10 cellular contexts compared by ENCODE assay signal in the genomic region with DNA sequence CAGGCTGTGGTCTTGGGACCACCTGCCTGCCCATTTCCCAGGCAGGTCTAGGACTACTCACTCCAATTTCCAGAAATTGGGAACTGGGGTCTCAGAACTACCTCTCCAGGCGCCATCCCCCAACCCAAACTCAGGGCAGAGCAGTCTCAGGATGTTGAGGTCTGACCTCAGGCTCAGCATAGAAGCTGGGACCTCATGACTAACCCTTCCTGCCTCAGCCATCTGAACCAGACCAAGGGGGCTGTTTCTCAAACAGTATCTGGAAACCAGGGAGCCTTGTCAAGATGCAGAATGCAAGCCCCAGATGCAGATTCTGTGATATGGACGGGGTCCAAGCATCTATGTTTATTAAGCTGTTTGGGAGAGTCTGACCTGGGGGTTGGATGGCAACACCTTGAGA. TPM values are rescaled to one million over a fixed set of nuclear protein-coding genes. Genes with fewer than 3 reads are reported as not detected.
A peak's percentile ranks its signal among the peaks of the same experiment; 100 is the strongest.
DNase-seq lines count a peak whose midpoint lies in the region; ATAC-seq and TF ChIP-seq lines count a peak whose summit lies in the region.
"Had no signal": no experiment of that assay in that cellular context is flagged by ENCODE, and none has a peak within 500 bp of the region (broad histone marks: within the 10 kb centered on the region; RNA-seq: fewer than 3 reads in every experiment).

No MANE protein-coding gene starts in this region.

- intact Hi-C loops in natural killer cell (cut with micrococcal nuclease), result no loop called here

- peaks cover 37 to 65% (median 52%) of the 10 kb centered on the region in 10 experiments for H3K4me1 ChIP-seq in BLaER1 treated with 17β-estradiol and CSF1 and Interleukin-3, amounts not matched to agents 10 nM and 100 nM
- H3K4me1 ChIP-seq in H9 (ENCODE audit: insufficient read depth, low read length), result 0 out of 2 replicates have a peak, but pooled peaks cover 2% of the 10 kb centered on the region

- no peak overlapping the region for H3K23ac ChIP-seq in H9 (ENCODE audit: insufficient read length, low read depth, low read length)

- peak overlapping the region; percentile 89 to 98 (median 94) for H3K4me2 ChIP-seq in BLaER1 treated with 17β-estradiol and CSF1 and Interleukin-3, amounts not matched to agents 10 nM and 100 nM
- no peak overlapping the region for H3K4me2 ChIP-seq in H9 (ENCODE audit: insufficient read depth, insufficient read length, low read length)

- ATAC-seq in activated CD8-positive, alpha-beta T cell treated with anti-CD3 and anti-CD28 coated beads, Interleukin-2, amount 10 ng/mL, durations not matched to agents 7 days and 5 days, result no peak
- ATAC-seq in natural killer cell (no peak), GM19467 (IDR thresholded peaks at IDR 0.05; ENCODE audit: unreplicated experiment) (no peak)
- no peak for ATAC-seq in stimulated activated memory B cell treated with anti-CD40 and anti-IgM and Interleukin-4, amounts not matched to agents 10 μg/mL and 1 μg/mL and 100 μg/mL, for 72 hours

- no peaks in the 10 kb centered on the region; the same call in 1 of the 2 replicates for H3K27me3 Mint-ChIP-seq in H9 (ENCODE audit: low read depth)
- H3K27me3 Mint-ChIP-seq in activated CD8-positive, alpha-beta T cell treated with anti-CD3 and anti-CD28 coated beads, Interleukin-2, amount 10 ng/mL, durations not matched to agents 7 days and 5 days (ENCODE audit: low read depth), result no peaks in the 10 kb centered on the region
- no peaks in the 10 kb centered on the region for H3K27me3 Mint-ChIP-seq in natural killer cell (ENCODE audit: low read depth in 2 of 2)
- no peaks in the 10 kb centered on the region for H3K27me3 Mint-ChIP-seq in stimulated activated memory B cell treated with anti-CD40 and anti-IgM and Interleukin-4, amounts not matched to agents 10 μg/mL and 1 μg/mL and 100 μg/mL, for 72 hours

- no peak overlapping the region for H4K91ac ChIP-seq in H9 (ENCODE audit: insufficient read length, low read depth, low read length)

- H3K4ac ChIP-seq in H9 (ENCODE audit: low read depth, low read length), result no peak overlapping the region

- no peak overlapping the region for H2BK12ac ChIP-seq in H9 (ENCODE audit: insufficient read length, low read depth, low read length)

- DNase-seq in H9 (no peak), natural killer cell (no peak), activated gamma-delta T cell (lab: John Stamatoyannopoulos, UW) (no peak)
- no peak for DNase-seq in activated CD8-positive, alpha-beta T cell treated with anti-CD3 and anti-CD28 coated beads, Interleukin-2, amount 10 ng/mL, durations not matched to agents 7 days and 5 days
- DNase-seq: erythroblast; NCI-H526; stimulated activated CD4-positive, alpha-beta T cell treated with anti-CD3 and anti-CD28 coated beads, Interleukin-12 subunit alpha, Interleukin-12 subunit beta, amount 100 ng/mL, for 4 hours had no signal

- POLR2A ChIA-PET in activated CD8-positive, alpha-beta T cell treated with anti-CD3 and anti-CD28 coated beads, Interleukin-2, amount 10 ng/mL, durations not matched to agents 7 days and 5 days (lab: Charles Lee), result interaction anchor here (0.5 to 2.6 kb wide), 6 partner anchors 9 to 244 kb away, joined by 3 to 18 read pairs (median 4); partner anchors contain the start of genes CALR, DHPS and TRIR

- TF ChIP-seq CTCF in H9 (conservative IDR thresholded peaks at IDR 0.05) (no peak), natural killer cell (IDR thresholded peaks at IDR 0.05) (no peak)

- H3K9ac ChIP-seq in BLaER1 treated with 17β-estradiol and CSF1 and Interleukin-3, amounts not matched to agents 10 nM and 100 nM, result peak overlapping the region; percentile 71 to 87 (median 84); a peak in 17 of 22 replicates
- H3K9ac ChIP-seq in H9 (ENCODE audit: extremely low read depth, insufficient read length, low read length), result no peak overlapping the region

- H3K79me1 ChIP-seq in H9 (ENCODE audit: insufficient read depth, low read depth, low read length, poor library complexity, severe bottlenecking), result no peaks in the 10 kb centered on the region

- peaks cover 4% of the 10 kb centered on the region for H3K23me2 ChIP-seq in H9 (ENCODE audit: insufficient read length, low read depth, low read length, poor library complexity, severe bottlenecking)

- no peak overlapping the region for H2AFZ ChIP-seq in H9 (ENCODE audit: low read length)

- no peak overlapping the region for H2BK120ac ChIP-seq in H9 (ENCODE audit: low read depth, low read length, poor library complexity, severe bottlenecking)

- no peaks in the 10 kb centered on the region for H3K9me3 ChIP-seq in BLaER1 treated with 17β-estradiol and CSF1 and Interleukin-3, amounts not matched to agents 10 nM and 100 nM (replicated peaks in 1 of 11)
- H3K9me3 ChIP-seq in H9 (ENCODE audit: control insufficient read depth, low read depth, low read length), result no peaks in the 10 kb centered on the region

- H3K27ac Mint-ChIP-seq in H9 (no peak overlapping the region), natural killer cell (no peak overlapping the region)
- peak overlapping the region; percentile 28 for H3K27ac Mint-ChIP-seq in activated CD8-positive, alpha-beta T cell treated with anti-CD3 and anti-CD28 coated beads, Interleukin-2, amount 10 ng/mL, durations not matched to agents 7 days and 5 days
- no peak overlapping the region for H3K27ac Mint-ChIP-seq in stimulated activated memory B cell treated with anti-CD40 and anti-IgM and Interleukin-4, amounts not matched to agents 10 μg/mL and 1 μg/mL and 100 μg/mL, for 72 hours

- no peak overlapping the region for H3K14ac ChIP-seq in H9 (ENCODE audit: insufficient read depth, low read length)

- H3K36me3 Mint-ChIP-seq in H9 (ENCODE audit: insufficient read depth in 1 of 3, low read depth in 3 of 3), result peaks cover 2 to 19% (median 11%) of the 10 kb centered on the region in 3 experiments; a peak in 6 of 7 replicates
- H3K36me3 Mint-ChIP-seq in activated CD8-positive, alpha-beta T cell treated with anti-CD3 and anti-CD28 coated beads, Interleukin-2, amount 10 ng/mL, durations not matched to agents 7 days and 5 days (ENCODE audit: low read depth), result peaks cover 13% of the 10 kb centered on the region
- H3K36me3 Mint-ChIP-seq in natural killer cell, result no peaks in the 10 kb centered on the region
- H3K36me3 Mint-ChIP-seq in stimulated activated memory B cell treated with anti-CD40 and anti-IgM and Interleukin-4, amounts not matched to agents 10 μg/mL and 1 μg/mL and 100 μg/mL, for 72 hours, result peaks cover 11% of the 10 kb centered on the region

- no peak overlapping the region for H4K8ac ChIP-seq in H9 (replicated peaks; ENCODE audit: insufficient read length, low read depth, low read length)

- no peak overlapping the region for H2BK15ac ChIP-seq in H9 (ENCODE audit: low read depth, low read length)

- no peaks in the 10 kb centered on the region for H3K27me3 ChIP-seq in BLaER1 treated with 17β-estradiol and CSF1 and Interleukin-3, amounts not matched to agents 10 nM and 100 nM
- H3K27me3 ChIP-seq in H9 (ENCODE audit: insufficient read depth, low read length), result no peaks in the 10 kb centered on the region

- no peak overlapping the region for H2BK20ac ChIP-seq in H9 (ENCODE audit: low read depth, low read length, poor library complexity, severe bottlenecking)

- H4K20me1 ChIP-seq in BLaER1 treated with 17β-estradiol and CSF1 and Interleukin-3, amounts not matched to agents 10 nM and 100 nM, result peaks cover 0 to 10% (median 5%) of the 10 kb centered on the region in 11 experiments; a peak in 5 of 22 replicates
- H4K20me1 ChIP-seq in H9 (ENCODE audit: control insufficient read depth, insufficient read depth, insufficient read length), result peaks cover 3% of the 10 kb centered on the region

- H3T11ph ChIP-seq in H9 (ENCODE audit: low read length), result no peak overlapping the region

- no peak overlapping the region for H2AK5ac ChIP-seq in H9 (ENCODE audit: insufficient read length, low read length)

- no peak overlapping the region for H3K56ac ChIP-seq in H9 (ENCODE audit: insufficient read length, low read depth, low read length)

- WGBS in H9 (ENCODE audit: extremely low coverage, insufficient read length, low lambda C conversion rate), result no CpG with 5 or more reads among the region's 2 CpGs

- no peaks in the 10 kb centered on the region for H3K79me2 ChIP-seq in H9 (ENCODE audit: insufficient read depth, low read length)

- H3K9me3 Mint-ChIP-seq in H9 (no peaks in the 10 kb centered on the region), natural killer cell (no peaks in the 10 kb centered on the region)
- H3K9me3 Mint-ChIP-seq in activated CD8-positive, alpha-beta T cell treated with anti-CD3 and anti-CD28 coated beads, Interleukin-2, amount 10 ng/mL, durations not matched to agents 7 days and 5 days (ENCODE audit: insufficient read depth), result no peaks in the 10 kb centered on the region
- no peaks in the 10 kb centered on the region for H3K9me3 Mint-ChIP-seq in stimulated activated memory B cell treated with anti-CD40 and anti-IgM and Interleukin-4, amounts not matched to agents 10 μg/mL and 1 μg/mL and 100 μg/mL, for 72 hours

- H3K4me3 ChIP-seq in BLaER1 treated with 17β-estradiol and CSF1 and Interleukin-3, amounts not matched to agents 10 nM and 100 nM, result peak overlapping the region in 6 of 10 experiments; percentile 75 to 94 (median 88); a peak in 10 of 20 replicates

- H3K4me3 Mint-ChIP-seq in H9 (peak overlapping the region; percentile 82 to 89; a peak in 1 of 5 replicates), natural killer cell (peak overlapping the region; percentile 35)
- H3K4me3 Mint-ChIP-seq in activated CD8-positive, alpha-beta T cell treated with anti-CD3 and anti-CD28 coated beads, Interleukin-2, amount 10 ng/mL, durations not matched to agents 7 days and 5 days, result peak overlapping the region; percentile 49
- no peak overlapping the region for H3K4me3 Mint-ChIP-seq in stimulated activated memory B cell treated with anti-CD40 and anti-IgM and Interleukin-4, amounts not matched to agents 10 μg/mL and 1 μg/mL and 100 μg/mL, for 72 hours

- H3K36me3 ChIP-seq in BLaER1 treated with 17β-estradiol and CSF1 and Interleukin-3, amounts not matched to agents 10 nM and 100 nM, result peaks cover 21 to 54% (median 30%) of the 10 kb centered on the region in 11 experiments; a peak in 21 of 22 replicates

- no peak overlapping the region for H4K5ac ChIP-seq in H9 (ENCODE audit: insufficient read length, low read depth, low read length)

- H3K4me1 Mint-ChIP-seq in H9, result 0 out of 4 replicates have a peak, but pooled peaks cover 0 to 2% of the 10 kb centered on the region in 2 experiments
- peaks cover 26% of the 10 kb centered on the region for H3K4me1 Mint-ChIP-seq in activated CD8-positive, alpha-beta T cell treated with anti-CD3 and anti-CD28 coated beads, Interleukin-2, amount 10 ng/mL, durations not matched to agents 7 days and 5 days (ENCODE audit: low read depth)
- H3K4me1 Mint-ChIP-seq in natural killer cell, result peaks cover 0 to 4% of the 10 kb centered on the region in 2 donors
- no peaks in the 10 kb centered on the region for H3K4me1 Mint-ChIP-seq in stimulated activated memory B cell treated with anti-CD40 and anti-IgM and Interleukin-4, amounts not matched to agents 10 μg/mL and 1 μg/mL and 100 μg/mL, for 72 hours

- H3K18ac ChIP-seq in H9 (ENCODE audit: insufficient read length, low read depth, low read length), result no peak overlapping the region

- peak overlapping the region in 8 of 11 experiments; percentile 25 to 85 (median 62); a peak in 14 of 22 replicates for H3K27ac ChIP-seq in BLaER1 treated with 17β-estradiol and CSF1 and Interleukin-3, amounts not matched to agents 10 nM and 100 nM
- no peak overlapping the region for H3K27ac ChIP-seq in H9 (ENCODE audit: insufficient read length, low read depth, low read length)

- H2BK5ac ChIP-seq in H9 (ENCODE audit: insufficient read length, low read length), result no peak overlapping the region

- CTCF ChIA-PET in activated CD8-positive, alpha-beta T cell treated with anti-CD3 and anti-CD28 coated beads, Interleukin-2, amount 10 ng/mL, durations not matched to agents 7 days and 5 days (lab: Charles Lee), result interaction anchor here (0.7 to 2.4 kb wide), 2 partner anchors 23 to 25 kb away, joined by 4 to 13 read pairs; no protein-coding TSS in a partner anchor

RNA-seq across cellular contexts. Expression of gene FBXW9, which starts 1.3 kb away (rescaled TPM):
- 10.8 and 11.7 TPM in 2 replicates for total RNA-seq in H9 (2021)
- 1 to 10 TPM; 6.0 to 6.1 TPM for total RNA-seq in activated CD8-positive, alpha-beta T cell treated with anti-CD3 and anti-CD28 coated beads, Interleukin-2, amount 10 ng/mL, durations not matched to agents 7 days and 5 days
- 1 to 10 TPM; 2.2 to 3.2 (median 2.9) TPM for total RNA-seq in natural killer cell

RNA-seq across cellular contexts. Expression of gene GNG14, which starts 7.3 kb away (rescaled TPM):
- total RNA-seq in H9 (2021) (not detected in 2 replicates), natural killer cell (not detected)
- not detected for total RNA-seq in activated CD8-positive, alpha-beta T cell treated with anti-CD3 and anti-CD28 coated beads, Interleukin-2, amount 10 ng/mL, durations not matched to agents 7 days and 5 days

RNA-seq across cellular contexts. Expression of gene DHPS, which starts 13.4 kb away (rescaled TPM):
- 82.9 and 94.9 TPM in 2 replicates for total RNA-seq in H9 (2021)
- 100 to 1,000 TPM; 109 to 121 TPM for total RNA-seq in activated CD8-positive, alpha-beta T cell treated with anti-CD3 and anti-CD28 coated beads, Interleukin-2, amount 10 ng/mL, durations not matched to agents 7 days and 5 days
- 100 to 1,000 TPM; 143 to 193 (median 145) TPM for total RNA-seq in natural killer cell

RNA-seq across cellular contexts. Expression of gene WDR83, which starts 28.5 kb away (rescaled TPM):
- total RNA-seq in H9 (2021) (19.2 and 21.0 TPM in 2 replicates), natural killer cell (10 to 100 TPM; 17.0 to 25.8 (median 25.1) TPM)
- total RNA-seq in activated CD8-positive, alpha-beta T cell treated with anti-CD3 and anti-CD28 coated beads, Interleukin-2, amount 10 ng/mL, durations not matched to agents 7 days and 5 days, result 10 to 100 TPM; 16.4 to 19.4 TPM

RNA-seq across cellular contexts. Expression of gene MAN2B1, which starts 28.5 kb away (rescaled TPM):
- total RNA-seq in H9 (2021) (89.2 and 93.5 TPM in 2 replicates), natural killer cell (100 to 1,000 TPM; 107 to 118 (median 112) TPM)
- total RNA-seq in activated CD8-positive, alpha-beta T cell treated with anti-CD3 and anti-CD28 coated beads, Interleukin-2, amount 10 ng/mL, durations not matched to agents 7 days and 5 days, result 100 to 1,000 TPM in 1 of 2 experiments, 10 to 100 TPM in 1; 95.5 to 102 TPM
